19 cellular contexts compared by ENCODE assay signal in the genomic region with DNA sequence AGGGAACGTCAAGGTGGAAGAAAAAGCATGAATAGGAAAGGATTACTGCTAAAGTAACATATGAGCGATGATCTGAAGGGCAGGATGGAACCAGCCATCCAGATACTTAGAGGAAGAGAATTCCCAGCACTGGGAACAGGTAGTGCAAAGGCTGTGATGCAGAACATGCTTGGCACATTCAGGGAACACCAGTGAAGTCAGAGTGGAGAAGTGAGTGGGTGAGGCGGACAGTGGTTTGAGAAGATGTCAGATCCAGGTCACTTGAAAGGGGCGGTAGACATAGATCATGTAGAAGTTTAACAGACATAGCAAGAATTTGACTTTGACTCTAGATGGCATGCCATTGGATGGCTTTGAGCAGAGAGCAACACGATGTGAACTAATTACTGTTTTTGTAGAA.
"Had no signal": no experiment of that assay in that cellular context is flagged by ENCODE, and none has a peak within 500 bp of the region (broad histone marks: within the 10 kb centered on the region; RNA-seq: fewer than 3 reads in every experiment).

No MANE protein-coding gene starts in this region.

- FAIRE-seq: colon, endothelial cell of umbilical vein, frontal cortex, kidney, small intestine had no signal

- H3K4me3 ChIP-seq: lung, stomach, thoracic aorta, transverse colon had no signal

- H3K36me3 ChIP-seq: neutrophil, stomach, thoracic aorta, transverse colon had no signal

- H3K27me3 ChIP-seq: neutrophil, stomach, transverse colon had no signal

- H3K27ac ChIP-seq: neutrophil, stomach, thoracic aorta, transverse colon had no signal

- DNase-seq: cerebellar nuclear complex; kidney; left colon; left ventricle myocardium superior; naive thymus-derived CD4-positive, alpha-beta T cell; posterior cingulate gyrus; right cardiac atrium; small intestine; stimulated activated CD4-positive, alpha-beta T cell treated with anti-CD3 and anti-CD28 coated beads, Interleukin-12 subunit alpha, Interleukin-12 subunit beta, amount 100 ng/mL, for 4 hours; stimulated activated naive CD4-positive, alpha-beta T cell; stomach; substantia nigra; transverse colon had no signal

- H3K9me3 ChIP-seq: neutrophil, thoracic aorta, transverse colon had no signal
